Comparison of ENCODE assay signal across 20 cellular contexts in genomic region chr2:20852139-20852538, GRCh38.
"Had no signal": no experiment of that assay in that cellular context is flagged by ENCODE, and none has a peak within 500 bp of the region (broad histone marks: within the 10 kb centered on the region; RNA-seq: fewer than 3 reads in every experiment).

No MANE protein-coding gene starts in this region.

- H3K9ac ChIP-seq: KMS-11, SK-N-SH had no signal

- DNase-seq: Kasumi-1, MM.1S, NCI-H1092 treated with DMSO at 0.1 percent for 48 hours, NCI-H1436, NCI-H187, NCI-H2029, NCI-H2081 treated with DMSO at 0.1 percent for 48 hours, NCI-H2171, NCI-H226, NCI-H446 treated with DMSO at 0.1 percent for 48 hours, NCI-H510A treated with DMSO at 0.1 percent for 48 hours, NCI-H526, NCI-H748 treated with DMSO at 0.1 percent for 48 hours, SHP77, SK-N-SH, SW 1271, T-cell had no signal

- FAIRE-seq: RCC 7860 had no signal

- ATAC-seq: T-cell had no signal

- H3K4me2 ChIP-seq: KMS-11, SK-N-SH had no signal

- H3K9me3 ChIP-seq: SK-N-SH had no signal

- H3K27ac ChIP-seq: KMS-11, RWPE1 had no signal
